Comparison of ENCODE assay signal across 2 cellular contexts in the genomic region with DNA sequence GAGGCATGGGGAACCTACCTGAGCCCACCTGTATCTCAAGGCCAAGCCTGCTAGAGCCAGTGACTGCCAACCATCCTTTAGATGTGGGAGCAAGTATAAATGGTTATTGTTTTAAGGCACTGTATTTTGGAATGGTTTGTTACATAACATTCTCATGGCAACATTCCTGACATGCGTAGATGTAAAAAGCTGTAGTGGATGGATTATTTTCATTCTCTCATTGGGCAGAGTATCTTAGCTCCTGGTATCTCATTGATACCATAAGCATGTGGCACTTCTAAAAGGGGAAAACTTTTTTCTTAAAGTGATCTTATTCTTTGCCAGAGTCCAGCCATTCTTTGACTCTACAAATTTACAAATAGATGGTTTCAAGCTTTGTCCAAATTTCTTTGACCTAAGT.
"Had no signal": no experiment of that assay in that cellular context is flagged by ENCODE, and none has a peak within 500 bp of the region (broad histone marks: within the 10 kb centered on the region; RNA-seq: fewer than 3 reads in every experiment).

No MANE protein-coding gene starts in this region.

- DNase-seq: GDM1, GF-D8 had no signal
